ENCODE assay signal across 1 cellular context in the genomic region with DNA sequence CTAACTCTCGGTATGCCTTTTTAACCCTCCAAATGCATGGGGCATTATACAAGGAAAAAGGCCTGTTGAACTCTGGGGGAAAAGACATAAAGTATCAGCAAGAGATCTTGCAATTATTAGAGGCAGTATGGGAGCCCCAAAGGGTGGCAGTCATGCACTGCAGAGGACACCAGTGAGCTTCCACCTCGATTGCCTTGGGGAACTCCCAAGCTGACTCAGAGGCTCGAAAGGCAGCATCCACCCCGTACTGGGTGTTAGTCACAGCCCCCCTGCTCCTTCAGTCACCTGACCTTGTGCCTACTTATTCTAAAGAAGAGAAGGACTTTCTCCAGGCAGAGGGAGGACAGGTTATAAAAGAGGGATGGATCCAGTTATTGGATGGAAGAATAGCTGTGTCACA.
TF ChIP-seq lines count a peak whose summit lies in the region.

No MANE protein-coding gene starts in this region.

TF ChIP-seq in GM23338, 12 proteins besides CTCF, POLR2A, EP300 and RAD21 (continued from another document):
- TF ChIP-seq, protein P1, sequence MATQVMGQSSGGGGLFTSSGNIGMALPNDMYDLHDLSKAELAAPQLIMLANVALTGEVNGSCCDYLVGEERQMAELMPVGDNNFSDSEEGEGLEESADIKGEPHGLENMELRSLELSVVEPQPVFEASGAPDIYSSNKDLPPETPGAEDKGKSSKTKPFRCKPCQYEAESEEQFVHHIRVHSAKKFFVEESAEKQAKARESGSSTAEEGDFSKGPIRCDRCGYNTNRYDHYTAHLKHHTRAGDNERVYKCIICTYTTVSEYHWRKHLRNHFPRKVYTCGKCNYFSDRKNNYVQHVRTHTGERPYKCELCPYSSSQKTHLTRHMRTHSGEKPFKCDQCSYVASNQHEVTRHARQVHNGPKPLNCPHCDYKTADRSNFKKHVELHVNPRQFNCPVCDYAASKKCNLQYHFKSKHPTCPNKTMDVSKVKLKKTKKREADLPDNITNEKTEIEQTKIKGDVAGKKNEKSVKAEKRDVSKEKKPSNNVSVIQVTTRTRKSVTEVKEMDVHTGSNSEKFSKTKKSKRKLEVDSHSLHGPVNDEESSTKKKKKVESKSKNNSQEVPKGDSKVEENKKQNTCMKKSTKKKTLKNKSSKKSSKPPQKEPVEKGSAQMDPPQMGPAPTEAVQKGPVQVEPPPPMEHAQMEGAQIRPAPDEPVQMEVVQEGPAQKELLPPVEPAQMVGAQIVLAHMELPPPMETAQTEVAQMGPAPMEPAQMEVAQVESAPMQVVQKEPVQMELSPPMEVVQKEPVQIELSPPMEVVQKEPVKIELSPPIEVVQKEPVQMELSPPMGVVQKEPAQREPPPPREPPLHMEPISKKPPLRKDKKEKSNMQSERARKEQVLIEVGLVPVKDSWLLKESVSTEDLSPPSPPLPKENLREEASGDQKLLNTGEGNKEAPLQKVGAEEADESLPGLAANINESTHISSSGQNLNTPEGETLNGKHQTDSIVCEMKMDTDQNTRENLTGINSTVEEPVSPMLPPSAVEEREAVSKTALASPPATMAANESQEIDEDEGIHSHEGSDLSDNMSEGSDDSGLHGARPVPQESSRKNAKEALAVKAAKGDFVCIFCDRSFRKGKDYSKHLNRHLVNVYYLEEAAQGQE (IDR thresholded peaks at IDR 0.05; ENCODE audit: unreplicated experiment) = no peak
- TF ChIP-seq EZH2phosphoT487 (IDR thresholded peaks at IDR 0.05; ENCODE audit: unreplicated experiment) (no peak), ZNF331 (CRISPR knock-in tag; IDR thresholded peaks at IDR 0.05; ENCODE audit: low read depth) (no peak), JUNB (IDR thresholded peaks at IDR 0.05; ENCODE audit: unreplicated experiment) (no peak), NANOG (IDR thresholded peaks at IDR 0.05; ENCODE audit: borderline replicate concordance) (no peak)
TF ChIP-seq in GM23338: peak in this region for 0.
